ENCODE assay signal across 17 cellular contexts in genomic region chr10:50393784-50394183, GRCh38.
DNase-seq lines count a peak whose midpoint lies in the region; ATAC-seq, FAIRE-seq and TF ChIP-seq lines count a peak whose summit lies in the region.
"Had no signal": no experiment of that assay in that cellular context is flagged by ENCODE, and none has a peak within 500 bp of the region (broad histone marks: within the 10 kb centered on the region; RNA-seq: fewer than 3 reads in every experiment).

No MANE protein-coding gene starts in this region.

- no peak overlapping the region for H2AFZ ChIP-seq in astrocyte (ENCODE audit: low read depth, low read length)
- H2AFZ ChIP-seq: neural progenitor cell had no signal

- H3K9me3 ChIP-seq in breast epithelium (no peaks in the 10 kb centered on the region), astrocyte (ENCODE audit: insufficient read depth, low read depth, low read length) (no peaks in the 10 kb centered on the region)

- H3K9ac ChIP-seq in astrocyte (ENCODE audit: low read length) = no peak overlapping the region
- H3K9ac ChIP-seq: neural progenitor cell had no signal

- no peak for TF ChIP-seq CTCF in MCF 10A (IDR thresholded peaks at IDR 0.05; ENCODE audit: unreplicated experiment)
- TF ChIP-seq CTCF in breast epithelium (IDR thresholded peaks at IDR 0.05) = no peak
- no peak for TF ChIP-seq CTCF in astrocyte (IDR thresholded peaks at IDR 0.05; ENCODE audit: insufficient read depth, low read depth, low read length)
- TF ChIP-seq CTCF in omental fat pad (IDR thresholded peaks at IDR 0.05) = no peak

- no peak overlapping the region for H3K27ac ChIP-seq in breast epithelium
- peak overlapping the region; percentile 67 for H3K27ac ChIP-seq in astrocyte (ENCODE audit: low read depth, low read length)
- H3K27ac ChIP-seq: neural progenitor cell had no signal

- peaks cover 8% of the 10 kb centered on the region for H3K36me3 Mint-ChIP-seq in MCF 10A (ENCODE audit: insufficient read depth, unreplicated experiment)
- no peaks in the 10 kb centered on the region for H3K36me3 Mint-ChIP-seq in astrocyte (ENCODE audit: low read depth, unreplicated experiment)
- H3K36me3 Mint-ChIP-seq in T-cell = peaks cover 26% of the 10 kb centered on the region
- H3K36me3 Mint-ChIP-seq: neural progenitor cell had no signal

- H3K4me2 ChIP-seq in astrocyte (ENCODE audit: low read length) = peak overlapping the region; percentile 24
- H3K4me2 ChIP-seq: neural progenitor cell had no signal

- peak; percentile 74 for DNase-seq in MCF 10A (ENCODE audit: unreplicated experiment)
- no peak for DNase-seq in breast epithelium (ENCODE audit: low spot score in 2 of 2)
- peak; percentile 78 for DNase-seq in astrocyte (ENCODE audit: low read depth)
- peak; percentile 79 for DNase-seq in iris pigment epithelial cell (ENCODE audit: low read depth)
- DNase-seq in NCI-H1436 treated with DMSO at 0.1 percent for 48 hours (lab: John Stamatoyannopoulos, UW) = no peak
- DNase-seq in T-cell = no peak
- no peak for DNase-seq in omental fat pad (ENCODE audit: low spot score)
- no peak for DNase-seq in amygdala (lab: John Stamatoyannopoulos, UW)
- DNase-seq: 8988T; activated CD8-positive, alpha-beta T cell treated with anti-CD3 and anti-CD28 coated beads, Interleukin-2, amount 10 ng/mL, durations not matched to agents 7 days and 5 days; activated gamma-delta T cell; Kasumi-1; left ventricle myocardium superior; NCI-H2029; NCI-H526 treated with DMSO at 0.1 percent for 48 hours; stimulated activated naive CD8-positive, alpha-beta T cell treated with anti-CD3 and anti-CD28 coated beads, Interleukin-15, amount 100 ng/mL, for 72 hours had no signal

- no peak for FAIRE-seq in astrocyte (lab: Jason Lieb, UNC)

- intact Hi-C loops in MCF 10A (cut with micrococcal nuclease) = loop anchor here (1.0 kb wide), 1 partner anchor 25 kb away; no protein-coding TSS in a partner anchor
- intact Hi-C loops in breast epithelium (cut with DNase I; ENCODE audit: low total_unique reads) = no loop called here

- H3K9me3 Mint-ChIP-seq in MCF 10A (ENCODE audit: unreplicated experiment) (no peaks in the 10 kb centered on the region), astrocyte (ENCODE audit: unreplicated experiment) (peaks cover 3% of the 10 kb centered on the region), T-cell (no peaks in the 10 kb centered on the region)
- H3K9me3 Mint-ChIP-seq: neural progenitor cell; stimulated activated naive CD8-positive, alpha-beta T cell treated with anti-CD3 and anti-CD28 coated beads, Interleukin-15, amount 100 ng/mL, for 72 hours had no signal

- H3K4me3 Mint-ChIP-seq in MCF 10A (ENCODE audit: unreplicated experiment) = no peak overlapping the region
- H3K4me3 Mint-ChIP-seq in astrocyte (ENCODE audit: unreplicated experiment) = no peak overlapping the region
- H3K4me3 Mint-ChIP-seq in T-cell = no peak overlapping the region
- H3K4me3 Mint-ChIP-seq: activated CD8-positive, alpha-beta T cell treated with anti-CD3 and anti-CD28 coated beads, Interleukin-2, amount 10 ng/mL, durations not matched to agents 7 days and 5 days; neural progenitor cell; stimulated activated naive CD8-positive, alpha-beta T cell treated with anti-CD3 and anti-CD28 coated beads, Interleukin-15, amount 100 ng/mL, for 72 hours had no signal

- H3K4me1 ChIP-seq in breast epithelium = peaks cover 0 to 11% of the 10 kb centered on the region in 2 donors
- peaks cover 25% of the 10 kb centered on the region for H3K4me1 ChIP-seq in astrocyte (ENCODE audit: insufficient read depth, low read length)
- H3K4me1 ChIP-seq: neural progenitor cell had no signal

- H3K27ac Mint-ChIP-seq in MCF 10A (ENCODE audit: low read depth, unreplicated experiment) = peak overlapping the region; percentile 97
- peak overlapping the region; percentile 47 for H3K27ac Mint-ChIP-seq in astrocyte (ENCODE audit: unreplicated experiment)
- no peak overlapping the region for H3K27ac Mint-ChIP-seq in T-cell
- H3K27ac Mint-ChIP-seq: activated CD8-positive, alpha-beta T cell treated with anti-CD3 and anti-CD28 coated beads, Interleukin-2, amount 10 ng/mL, durations not matched to agents 7 days and 5 days; neural progenitor cell; stimulated activated naive CD8-positive, alpha-beta T cell treated with anti-CD3 and anti-CD28 coated beads, Interleukin-15, amount 100 ng/mL, for 72 hours had no signal

- no peak for TF ChIP-seq POLR2A in breast epithelium (IDR thresholded peaks at IDR 0.05)

- H3K27me3 Mint-ChIP-seq in MCF 10A (ENCODE audit: insufficient read depth, unreplicated experiment) = no peaks in the 10 kb centered on the region
- no peaks in the 10 kb centered on the region for H3K27me3 Mint-ChIP-seq in astrocyte (ENCODE audit: low read depth, unreplicated experiment)
- no peaks in the 10 kb centered on the region for H3K27me3 Mint-ChIP-seq in T-cell
- H3K27me3 Mint-ChIP-seq: stimulated activated naive CD8-positive, alpha-beta T cell treated with anti-CD3 and anti-CD28 coated beads, Interleukin-15, amount 100 ng/mL, for 72 hours had no signal

- CTCF ChIA-PET in MCF 10A (lab: Yijun Ruan, JAX) = no interaction called here
- CTCF ChIA-PET in T-cell (lab: Charles Lee) = no interaction called here

- H3K4me3 ChIP-seq in breast epithelium = no peak overlapping the region
- H3K4me3 ChIP-seq in astrocyte (ENCODE audit: insufficient read depth, low read depth, low read length) = no peak overlapping the region
- H3K4me3 ChIP-seq: neural progenitor cell had no signal

- peaks cover 55% of the 10 kb centered on the region for H3K4me1 Mint-ChIP-seq in MCF 10A (ENCODE audit: insufficient read depth, unreplicated experiment)
- peaks cover 32% of the 10 kb centered on the region for H3K4me1 Mint-ChIP-seq in astrocyte (ENCODE audit: low read depth, unreplicated experiment)
- peaks cover 33 to 63% (median 47%) of the 10 kb centered on the region in 3 donors for H3K4me1 Mint-ChIP-seq in T-cell
- H3K4me1 Mint-ChIP-seq: neural progenitor cell had no signal

- H3K27me3 ChIP-seq in breast epithelium (no peaks in the 10 kb centered on the region), astrocyte (ENCODE audit: insufficient read depth, low read length) (no peaks in the 10 kb centered on the region)
- H3K27me3 ChIP-seq: neural progenitor cell had no signal

- no TSS peak for BruUV-seq in MCF 10A (replicated peaks; lab: Mats Ljungman, UMichigan)

- ATAC-seq in T-cell (replicated peaks in 1 of 4) (no peak), omental fat pad (ENCODE audit: low FRiP score) (no peak)
- ATAC-seq: activated CD8-positive, alpha-beta T cell treated with anti-CD3 and anti-CD28 coated beads, Interleukin-2, amount 10 ng/mL, durations not matched to agents 7 days and 5 days; left ventricle myocardium superior; stimulated activated naive CD8-positive, alpha-beta T cell treated with anti-CD3 and anti-CD28 coated beads, Interleukin-15, amount 100 ng/mL, for 72 hours had no signal

- peaks cover 32% of the 10 kb centered on the region for H3K79me2 ChIP-seq in astrocyte (ENCODE audit: insufficient read depth, low read length)

- POLR2A ChIA-PET in MCF 10A (lab: Yijun Ruan, JAX) (interaction anchor here (1.0 to 2.3 kb wide), 5 partner anchors 11 to 231 kb away, joined by 3 to 12 read pairs (median 7); no protein-coding TSS in a partner anchor), T-cell (lab: Charles Lee) (no interaction called here)

- peaks cover 18% of the 10 kb centered on the region for H4K20me1 ChIP-seq in astrocyte (ENCODE audit: insufficient read depth, low read length)

- no peaks in the 10 kb centered on the region for H3K36me3 ChIP-seq in breast epithelium
- no peaks in the 10 kb centered on the region for H3K36me3 ChIP-seq in astrocyte (ENCODE audit: insufficient read depth, low read length)
- H3K36me3 ChIP-seq: neural progenitor cell had no signal

Comparison
In these comparisons a context has a peak if more than half of its experiments do, and no peak if none do; other contexts are left out.
1. DNase-seq: peak in MCF 10A (single experiment), astrocyte (single experiment) and iris pigment epithelial cell (single experiment); none in breast epithelium (0 of 2), NCI-H1436 treated with DMSO at 0.1 percent for 48 hours (single experiment), T-cell (0 of 34), omental fat pad (single experiment) and amygdala (0 of 56).
2. H3K27ac Mint-ChIP-seq: peak in MCF 10A (single experiment) and astrocyte (single experiment); none in T-cell (0 of 2).